Comparison of ENCODE assay signal across 19 cellular contexts in the genomic region with DNA sequence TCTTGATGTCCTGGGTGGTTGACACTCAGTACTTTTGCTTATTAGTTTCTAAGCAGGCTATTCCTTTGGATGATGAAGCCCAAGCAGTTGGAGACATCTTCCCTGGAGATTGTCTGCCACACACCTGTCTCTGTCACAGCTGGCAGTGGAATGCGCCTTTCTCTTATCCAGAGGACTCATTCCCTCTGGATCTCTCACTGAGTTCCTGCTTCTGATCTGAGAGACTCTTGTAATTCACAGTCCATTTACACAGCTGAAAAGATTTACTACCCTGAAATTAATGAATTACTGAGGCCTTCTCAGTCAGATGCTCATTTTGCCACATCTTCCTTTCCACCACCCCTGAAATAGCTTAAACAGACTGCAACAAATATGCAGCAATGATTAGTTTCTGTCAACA.
DNase-seq lines count a peak whose midpoint lies in the region; ATAC-seq and TF ChIP-seq lines count a peak whose summit lies in the region.
"Had no signal": no experiment of that assay in that cellular context is flagged by ENCODE, and none has a peak within 500 bp of the region (broad histone marks: within the 10 kb centered on the region; RNA-seq: fewer than 3 reads in every experiment).

No MANE protein-coding gene starts in this region.

- ATAC-seq in GM19455 (IDR thresholded peaks at IDR 0.05; ENCODE audit: unreplicated experiment): no peak
- ATAC-seq: Right ventricle myocardium inferior had no signal

- TF ChIP-seq CTCF in GM13977 (IDR thresholded peaks at IDR 0.05; ENCODE audit: extremely low read depth, insufficient read depth, missing control alignments): no peak

- peak; percentile 36 for DNase-seq in NCI-H82 (lab: John Stamatoyannopoulos, UW)
- no peak for DNase-seq in NCI-H82 treated with DMSO at 0.1 percent for 48 hours (lab: John Stamatoyannopoulos, UW; ENCODE audit: unreplicated experiment)
- peak; percentile 46 for DNase-seq in NCI-H345 treated with DMSO at 0.1 percent for 48 hours (lab: John Stamatoyannopoulos, UW; ENCODE audit: unreplicated experiment)
- DNase-seq in left kidney (ENCODE audit: low read depth, low spot score): peak; percentile 16
- no peak for DNase-seq in stimulated activated CD4-positive, alpha-beta T cell treated with anti-CD3 and anti-CD28 coated beads, Interleukin-2, amount 100 ng/mL, for 48 hours
- DNase-seq in NK-92 (lab: John Stamatoyannopoulos, UW; ENCODE audit: unreplicated experiment): no peak
- DNase-seq in GM13977 (ENCODE audit: low spot score): no peak
- DNase-seq: 8988T; COR-L47; DMS 273 treated with DMSO at 0.1 percent for 48 hours; GDM1; GM23248; NCI-H1048; NCI-H146; NCI-H2029 treated with DMSO at 0.1 percent for 48 hours; NK-92 treated with Interleukin-12 subunit alpha and Interleukin-12 subunit beta, amount 100 ng/mL, for 24 hours; Peyer's patch had no signal

- in situ Hi-C loops in GM13977 (cut with MboI; ENCODE audit: low pct_unique_long_range_greater_than_20kb, low sequenced_read_pairs, unreplicated experiment): no loop called here

Comparison
In these comparisons a context has a peak if more than half of its experiments do, and no peak if none do; other contexts are left out.
1. DNase-seq: peak in NCI-H82 (single experiment), NCI-H345 treated with DMSO at 0.1 percent for 48 hours (single experiment) and left kidney (single experiment); none in NCI-H82 treated with DMSO at 0.1 percent for 48 hours (single experiment), stimulated activated CD4-positive, alpha-beta T cell treated with anti-CD3 and anti-CD28 coated beads, Interleukin-2, amount 100 ng/mL, for 48 hours (0 of 2), NK-92 (single experiment) and GM13977 (single experiment).